Comparison of ENCODE assay signal across 8 cellular contexts in genomic region chr4:55547461-55547770, GRCh38. TPM values are rescaled to one million over a fixed set of nuclear protein-coding genes. Genes with fewer than 3 reads are reported as not detected.
DNase-seq lines count a peak whose midpoint lies in the region; ATAC-seq and TF ChIP-seq lines count a peak whose summit lies in the region.

No MANE protein-coding gene starts in this region.

- H3K27me3 Mint-ChIP-seq in glutamatergic neuron (ENCODE audit: unreplicated experiment): peaks cover 7% of the 10 kb centered on the region

- H3K18ac ChIP-seq in trophoblast cell (ENCODE audit: low read length): no peak overlapping the region

- TF ChIP-seq CTCF in VCaP (conservative IDR thresholded peaks at IDR 0.05) (no peak), glutamatergic neuron (IDR thresholded peaks at IDR 0.05; ENCODE audit: partially characterized antibody, unreplicated experiment) (no peak)

- DNase-seq in NCI-H1694 (lab: John Stamatoyannopoulos, UW) (peak; percentile 10), NCI-H1694 treated with DMSO at 0.1 percent for 48 hours (lab: John Stamatoyannopoulos, UW) (no peak), glutamatergic neuron (no peak), trophoblast cell (peak; percentile 37 to 66), glomerular visceral epithelial cell (ENCODE audit: extremely low spot score) (no peak)

- H3K4me3 Mint-ChIP-seq in glutamatergic neuron (ENCODE audit: unreplicated experiment): peak overlapping the region; percentile 98

- peak overlapping the region; percentile 73 for H3K27ac Mint-ChIP-seq in glutamatergic neuron (ENCODE audit: unreplicated experiment)

- H3K23ac ChIP-seq in trophoblast cell (ENCODE audit: low read length): no peak overlapping the region

- H2BK12ac ChIP-seq in trophoblast cell (ENCODE audit: low read length): no peak overlapping the region

- peaks cover 16% of the 10 kb centered on the region for H3K79me1 ChIP-seq in trophoblast cell (ENCODE audit: low read length)

- peak overlapping the region; percentile 66 for H4K91ac ChIP-seq in trophoblast cell (ENCODE audit: low read depth, low read length)

- H3K27me3 ChIP-seq in trophoblast cell (ENCODE audit: insufficient read depth, low read length): no peaks in the 10 kb centered on the region

- no peak overlapping the region for H2BK120ac ChIP-seq in trophoblast cell (ENCODE audit: insufficient read depth, low read length, poor library complexity)

- H3K9me3 ChIP-seq in trophoblast cell (ENCODE audit: insufficient read depth, low read depth, low read length): no peaks in the 10 kb centered on the region

- H3K4me3 ChIP-seq in trophoblast cell (ENCODE audit: low read depth, low read length): peak overlapping the region; percentile 90

- H3K4me1 ChIP-seq in trophoblast cell (ENCODE audit: control insufficient read depth in 1 of 2, insufficient read depth in 2 of 2, low read length in 2 of 2): no peaks in the 10 kb centered on the region

- H2AK5ac ChIP-seq in trophoblast cell (ENCODE audit: low read length): no peak overlapping the region

- ATAC-seq in GM18498 (IDR thresholded peaks at IDR 0.05; ENCODE audit: unreplicated experiment): no peak
- ATAC-seq in HG02938 (IDR thresholded peaks at IDR 0.05; ENCODE audit: unreplicated experiment): no peak

- H4K12ac ChIP-seq in trophoblast cell (ENCODE audit: low read depth, low read length): peak overlapping the region; percentile 73

- WGBS in trophoblast cell (ENCODE audit: extremely low coverage, insufficient coverage, insufficient read length): no CpG with 5 or more reads among the region's 10 CpGs

- H3K9ac ChIP-seq in trophoblast cell (ENCODE audit: low read length): peak overlapping the region; percentile 81

- peaks cover 11% of the 10 kb centered on the region for H3K9me3 Mint-ChIP-seq in glutamatergic neuron (ENCODE audit: unreplicated experiment)

- H3K4ac ChIP-seq in trophoblast cell (ENCODE audit: low read depth, low read length): no peak overlapping the region

- H3K4me1 Mint-ChIP-seq in glutamatergic neuron (ENCODE audit: low read depth, unreplicated experiment): peaks cover 9% of the 10 kb centered on the region

- peak overlapping the region; percentile 79 for H3K4me2 ChIP-seq in trophoblast cell (ENCODE audit: low read length)

- H2AFZ ChIP-seq in trophoblast cell (ENCODE audit: insufficient read depth, low read length, poor library complexity): peak overlapping the region; percentile 85

- H4K8ac ChIP-seq in trophoblast cell (ENCODE audit: low read depth, low read length): peak overlapping the region; percentile 88

- H3K14ac ChIP-seq in trophoblast cell (ENCODE audit: low read length): peak overlapping the region; percentile 68

- peak overlapping the region; percentile 91 for H3K27ac ChIP-seq in VCaP
- peak overlapping the region; percentile 98 for H3K27ac ChIP-seq in trophoblast cell (ENCODE audit: low read depth, low read length)

- no peaks in the 10 kb centered on the region for H3K36me3 ChIP-seq in trophoblast cell (ENCODE audit: control insufficient read depth in 1 of 2, insufficient read depth in 2 of 2, low read length in 2 of 2)

- peaks cover 9% of the 10 kb centered on the region for H3K79me2 ChIP-seq in trophoblast cell (ENCODE audit: control insufficient read depth, insufficient read depth, low read length, poor library complexity)

- peak overlapping the region; percentile 42 for H2BK5ac ChIP-seq in trophoblast cell (ENCODE audit: low read depth, low read length, poor library complexity)

- H3K36me3 Mint-ChIP-seq in glutamatergic neuron (ENCODE audit: unreplicated experiment): no peaks in the 10 kb centered on the region

RNA-seq across cellular contexts. Expression of gene CLOCK, which starts 0.7 kb away (rescaled TPM):
- 7.6 TPM for total RNA-seq in glutamatergic neuron (ENCODE audit: unreplicated experiment)
- 6.6 and 7.2 TPM in 2 replicates for polyA plus RNA-seq in trophoblast cell (2013)

RNA-seq across cellular contexts. Expression of gene PDCL2, which starts 44.6 kb away (rescaled TPM):
- not detected for total RNA-seq in glutamatergic neuron (ENCODE audit: unreplicated experiment)
- not detected in 2 replicates for polyA plus RNA-seq in trophoblast cell (2013)

Comparison
In these comparisons a context has a peak if more than half of its experiments do, and no peak if none do; other contexts are left out.
1. DNase-seq: peak in NCI-H1694 (single experiment) and trophoblast cell (2 of 2); none in NCI-H1694 treated with DMSO at 0.1 percent for 48 hours (single experiment), glutamatergic neuron (single experiment) and glomerular visceral epithelial cell (single experiment).